Comparison of ENCODE assay signal across 2 cellular contexts in the genomic region with DNA sequence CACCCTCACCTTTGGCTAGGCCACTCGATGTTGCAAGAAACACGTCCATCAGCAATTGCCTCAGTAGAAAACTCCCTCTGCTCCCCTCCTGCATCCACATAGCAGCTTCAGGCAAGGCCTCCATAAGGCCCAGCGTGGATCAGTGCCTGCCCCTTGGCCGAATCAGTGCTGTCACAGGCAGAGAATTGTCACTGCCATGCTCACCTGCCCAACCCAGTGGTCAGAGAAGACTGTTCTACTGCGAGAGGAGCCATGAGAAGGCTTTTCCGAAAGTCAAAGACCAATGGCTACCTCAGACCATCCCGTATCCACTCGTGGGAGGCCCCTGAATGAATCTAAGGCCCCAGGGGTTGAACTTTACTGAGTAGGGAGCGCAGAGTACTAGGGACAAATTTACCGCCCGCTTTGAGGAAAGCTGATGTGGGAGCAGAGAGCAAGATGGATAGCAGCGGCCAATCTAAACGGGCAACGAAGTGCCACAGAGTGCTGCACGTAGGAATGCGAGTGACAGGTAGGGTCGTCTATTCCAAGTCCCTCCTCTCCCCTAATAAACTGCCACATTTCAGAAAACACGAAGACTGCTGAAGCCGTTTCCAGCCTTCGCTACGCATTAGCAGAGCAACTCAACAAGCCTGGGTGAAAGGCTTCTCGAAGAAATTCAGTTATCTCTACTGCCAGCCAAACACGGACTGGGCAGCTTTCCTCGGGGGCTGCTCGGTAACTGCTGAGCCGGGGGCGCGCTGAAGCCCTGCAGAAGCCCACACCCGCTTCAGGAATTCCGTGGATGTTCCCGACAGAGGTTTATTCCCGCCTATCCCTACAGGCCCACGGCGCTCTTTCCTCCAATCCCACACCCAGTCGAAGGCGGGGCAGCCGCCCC.
TF ChIP-seq lines count a peak whose summit lies in the region.

No MANE protein-coding gene starts in this region.

TF ChIP-seq in GM23338, 12 proteins besides CTCF, POLR2A, EP300 and RAD21 (continued from another document):
- TF ChIP-seq POLR2AphosphoS5 (IDR thresholded peaks at IDR 0.05; ENCODE audit: low read depth) (no peak), JUNB (IDR thresholded peaks at IDR 0.05; ENCODE audit: unreplicated experiment) (no peak), EZH2 (IDR thresholded peaks at IDR 0.05; ENCODE audit: low read depth, unreplicated experiment) (no peak), ZNF114 (CRISPR knock-in tag; IDR thresholded peaks at IDR 0.05) (no peak)
- TF ChIP-seq, protein P1, sequence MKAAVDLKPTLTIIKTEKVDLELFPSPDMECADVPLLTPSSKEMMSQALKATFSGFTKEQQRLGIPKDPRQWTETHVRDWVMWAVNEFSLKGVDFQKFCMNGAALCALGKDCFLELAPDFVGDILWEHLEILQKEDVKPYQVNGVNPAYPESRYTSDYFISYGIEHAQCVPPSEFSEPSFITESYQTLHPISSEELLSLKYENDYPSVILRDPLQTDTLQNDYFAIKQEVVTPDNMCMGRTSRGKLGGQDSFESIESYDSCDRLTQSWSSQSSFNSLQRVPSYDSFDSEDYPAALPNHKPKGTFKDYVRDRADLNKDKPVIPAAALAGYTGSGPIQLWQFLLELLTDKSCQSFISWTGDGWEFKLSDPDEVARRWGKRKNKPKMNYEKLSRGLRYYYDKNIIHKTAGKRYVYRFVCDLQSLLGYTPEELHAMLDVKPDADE (IDR thresholded peaks at IDR 0.05) = no peak

TF ChIP-seq in HepG2, 621 proteins besides CTCF, POLR2A, EP300 and RAD21 (continues in another document):
- TF ChIP-seq, protein P2, sequence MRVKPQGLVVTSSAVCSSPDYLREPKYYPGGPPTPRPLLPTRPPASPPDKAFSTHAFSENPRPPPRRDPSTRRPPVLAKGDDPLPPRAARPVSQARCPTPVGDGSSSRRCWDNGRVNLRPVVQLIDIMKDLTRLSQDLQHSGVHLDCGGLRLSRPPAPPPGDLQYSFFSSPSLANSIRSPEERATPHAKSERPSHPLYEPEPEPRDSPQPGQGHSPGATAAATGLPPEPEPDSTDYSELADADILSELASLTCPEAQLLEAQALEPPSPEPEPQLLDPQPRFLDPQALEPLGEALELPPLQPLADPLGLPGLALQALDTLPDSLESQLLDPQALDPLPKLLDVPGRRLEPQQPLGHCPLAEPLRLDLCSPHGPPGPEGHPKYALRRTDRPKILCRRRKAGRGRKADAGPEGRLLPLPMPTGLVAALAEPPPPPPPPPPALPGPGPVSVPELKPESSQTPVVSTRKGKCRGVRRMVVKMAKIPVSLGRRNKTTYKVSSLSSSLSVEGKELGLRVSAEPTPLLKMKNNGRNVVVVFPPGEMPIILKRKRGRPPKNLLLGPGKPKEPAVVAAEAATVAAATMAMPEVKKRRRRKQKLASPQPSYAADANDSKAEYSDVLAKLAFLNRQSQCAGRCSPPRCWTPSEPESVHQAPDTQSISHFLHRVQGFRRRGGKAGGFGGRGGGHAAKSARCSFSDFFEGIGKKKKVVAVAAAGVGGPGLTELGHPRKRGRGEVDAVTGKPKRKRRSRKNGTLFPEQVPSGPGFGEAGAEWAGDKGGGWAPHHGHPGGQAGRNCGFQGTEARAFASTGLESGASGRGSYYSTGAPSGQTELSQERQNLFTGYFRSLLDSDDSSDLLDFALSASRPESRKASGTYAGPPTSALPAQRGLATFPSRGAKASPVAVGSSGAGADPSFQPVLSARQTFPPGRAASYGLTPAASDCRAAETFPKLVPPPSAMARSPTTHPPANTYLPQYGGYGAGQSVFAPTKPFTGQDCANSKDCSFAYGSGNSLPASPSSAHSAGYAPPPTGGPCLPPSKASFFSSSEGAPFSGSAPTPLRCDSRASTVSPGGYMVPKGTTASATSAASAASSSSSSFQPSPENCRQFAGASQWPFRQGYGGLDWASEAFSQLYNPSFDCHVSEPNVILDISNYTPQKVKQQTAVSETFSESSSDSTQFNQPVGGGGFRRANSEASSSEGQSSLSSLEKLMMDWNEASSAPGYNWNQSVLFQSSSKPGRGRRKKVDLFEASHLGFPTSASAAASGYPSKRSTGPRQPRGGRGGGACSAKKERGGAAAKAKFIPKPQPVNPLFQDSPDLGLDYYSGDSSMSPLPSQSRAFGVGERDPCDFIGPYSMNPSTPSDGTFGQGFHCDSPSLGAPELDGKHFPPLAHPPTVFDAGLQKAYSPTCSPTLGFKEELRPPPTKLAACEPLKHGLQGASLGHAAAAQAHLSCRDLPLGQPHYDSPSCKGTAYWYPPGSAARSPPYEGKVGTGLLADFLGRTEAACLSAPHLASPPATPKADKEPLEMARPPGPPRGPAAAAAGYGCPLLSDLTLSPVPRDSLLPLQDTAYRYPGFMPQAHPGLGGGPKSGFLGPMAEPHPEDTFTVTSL (CRISPR knock-in tag; IDR thresholded peaks at IDR 0.05; ENCODE audit: borderline replicate concordance) = peak; percentile 67; the same call in 1 of the 2 replicates
- TF ChIP-seq, protein P3, sequence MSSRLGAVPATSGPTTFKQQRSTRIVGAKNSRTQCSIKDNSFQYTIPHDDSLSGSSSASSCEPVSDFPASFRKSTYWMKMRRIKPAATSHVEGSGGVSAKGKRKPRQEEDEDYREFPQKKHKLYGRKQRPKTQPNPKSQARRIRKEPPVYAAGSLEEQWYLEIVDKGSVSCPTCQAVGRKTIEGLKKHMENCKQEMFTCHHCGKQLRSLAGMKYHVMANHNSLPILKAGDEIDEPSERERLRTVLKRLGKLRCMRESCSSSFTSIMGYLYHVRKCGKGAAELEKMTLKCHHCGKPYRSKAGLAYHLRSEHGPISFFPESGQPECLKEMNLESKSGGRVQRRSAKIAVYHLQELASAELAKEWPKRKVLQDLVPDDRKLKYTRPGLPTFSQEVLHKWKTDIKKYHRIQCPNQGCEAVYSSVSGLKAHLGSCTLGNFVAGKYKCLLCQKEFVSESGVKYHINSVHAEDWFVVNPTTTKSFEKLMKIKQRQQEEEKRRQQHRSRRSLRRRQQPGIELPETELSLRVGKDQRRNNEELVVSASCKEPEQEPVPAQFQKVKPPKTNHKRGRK (CRISPR knock-in tag; IDR thresholded peaks at IDR 0.05) = no peak
- TF ChIP-seq ZNF101 (CRISPR knock-in tag; IDR thresholded peaks at IDR 0.05; ENCODE audit: borderline replicate concordance, low read depth) (no peak), ZNF878 (CRISPR knock-in tag; IDR thresholded peaks at IDR 0.05) (no peak), BRCA1 (CRISPR knock-in tag; IDR thresholded peaks at IDR 0.05) (no peak), SETDB1 (CRISPR knock-in tag; IDR thresholded peaks at IDR 0.05; ENCODE audit: borderline replicate concordance) (no peak), ZNF772 (CRISPR knock-in tag; IDR thresholded peaks at IDR 0.05) (no peak), ZNF737 (CRISPR knock-in tag; IDR thresholded peaks at IDR 0.05; ENCODE audit: borderline replicate concordance) (no peak), SMAD9 (CRISPR knock-in tag; IDR thresholded peaks at IDR 0.05) (no peak), SAP130 (CRISPR knock-in tag; IDR thresholded peaks at IDR 0.05; ENCODE audit: low read depth) (0 out of 2 replicates have a peak, but pooled peaks have one; percentile 12), ZNF563 (CRISPR knock-in tag; IDR thresholded peaks at IDR 0.05) (0 out of 2 replicates have a peak, but pooled peaks have one; percentile 38)
- TF ChIP-seq, protein P4, sequence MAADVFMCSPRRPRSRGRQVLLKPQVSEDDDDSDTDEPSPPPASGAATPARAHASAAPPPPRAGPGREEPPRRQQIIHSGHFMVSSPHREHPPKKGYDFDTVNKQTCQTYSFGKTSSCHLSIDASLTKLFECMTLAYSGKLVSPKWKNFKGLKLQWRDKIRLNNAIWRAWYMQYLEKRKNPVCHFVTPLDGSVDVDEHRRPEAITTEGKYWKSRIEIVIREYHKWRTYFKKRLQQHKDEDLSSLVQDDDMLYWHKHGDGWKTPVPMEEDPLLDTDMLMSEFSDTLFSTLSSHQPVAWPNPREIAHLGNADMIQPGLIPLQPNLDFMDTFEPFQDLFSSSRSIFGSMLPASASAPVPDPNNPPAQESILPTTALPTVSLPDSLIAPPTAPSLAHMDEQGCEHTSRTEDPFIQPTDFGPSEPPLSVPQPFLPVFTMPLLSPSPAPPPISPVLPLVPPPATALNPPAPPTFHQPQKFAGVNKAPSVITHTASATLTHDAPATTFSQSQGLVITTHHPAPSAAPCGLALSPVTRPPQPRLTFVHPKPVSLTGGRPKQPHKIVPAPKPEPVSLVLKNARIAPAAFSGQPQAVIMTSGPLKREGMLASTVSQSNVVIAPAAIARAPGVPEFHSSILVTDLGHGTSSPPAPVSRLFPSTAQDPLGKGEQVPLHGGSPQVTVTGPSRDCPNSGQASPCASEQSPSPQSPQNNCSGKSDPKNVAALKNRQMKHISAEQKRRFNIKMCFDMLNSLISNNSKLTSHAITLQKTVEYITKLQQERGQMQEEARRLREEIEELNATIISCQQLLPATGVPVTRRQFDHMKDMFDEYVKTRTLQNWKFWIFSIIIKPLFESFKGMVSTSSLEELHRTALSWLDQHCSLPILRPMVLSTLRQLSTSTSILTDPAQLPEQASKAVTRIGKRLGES (CRISPR knock-in tag; IDR thresholded peaks at IDR 0.05; ENCODE audit: borderline replicate concordance) = no peak
- TF ChIP-seq, protein P5, sequence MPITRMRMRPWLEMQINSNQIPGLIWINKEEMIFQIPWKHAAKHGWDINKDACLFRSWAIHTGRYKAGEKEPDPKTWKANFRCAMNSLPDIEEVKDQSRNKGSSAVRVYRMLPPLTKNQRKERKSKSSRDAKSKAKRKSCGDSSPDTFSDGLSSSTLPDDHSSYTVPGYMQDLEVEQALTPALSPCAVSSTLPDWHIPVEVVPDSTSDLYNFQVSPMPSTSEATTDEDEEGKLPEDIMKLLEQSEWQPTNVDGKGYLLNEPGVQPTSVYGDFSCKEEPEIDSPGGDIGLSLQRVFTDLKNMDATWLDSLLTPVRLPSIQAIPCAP (CRISPR knock-in tag; IDR thresholded peaks at IDR 0.05; ENCODE audit: low read depth) = no peak
- TF ChIP-seq, protein P6, sequence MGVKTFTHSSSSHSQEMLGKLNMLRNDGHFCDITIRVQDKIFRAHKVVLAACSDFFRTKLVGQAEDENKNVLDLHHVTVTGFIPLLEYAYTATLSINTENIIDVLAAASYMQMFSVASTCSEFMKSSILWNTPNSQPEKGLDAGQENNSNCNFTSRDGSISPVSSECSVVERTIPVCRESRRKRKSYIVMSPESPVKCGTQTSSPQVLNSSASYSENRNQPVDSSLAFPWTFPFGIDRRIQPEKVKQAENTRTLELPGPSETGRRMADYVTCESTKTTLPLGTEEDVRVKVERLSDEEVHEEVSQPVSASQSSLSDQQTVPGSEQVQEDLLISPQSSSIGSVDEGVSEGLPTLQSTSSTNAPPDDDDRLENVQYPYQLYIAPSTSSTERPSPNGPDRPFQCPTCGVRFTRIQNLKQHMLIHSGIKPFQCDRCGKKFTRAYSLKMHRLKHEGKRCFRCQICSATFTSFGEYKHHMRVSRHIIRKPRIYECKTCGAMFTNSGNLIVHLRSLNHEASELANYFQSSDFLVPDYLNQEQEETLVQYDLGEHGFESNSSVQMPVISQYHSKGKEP (CRISPR knock-in tag; IDR thresholded peaks at IDR 0.05) = no peak
- TF ChIP-seq, protein P7, sequence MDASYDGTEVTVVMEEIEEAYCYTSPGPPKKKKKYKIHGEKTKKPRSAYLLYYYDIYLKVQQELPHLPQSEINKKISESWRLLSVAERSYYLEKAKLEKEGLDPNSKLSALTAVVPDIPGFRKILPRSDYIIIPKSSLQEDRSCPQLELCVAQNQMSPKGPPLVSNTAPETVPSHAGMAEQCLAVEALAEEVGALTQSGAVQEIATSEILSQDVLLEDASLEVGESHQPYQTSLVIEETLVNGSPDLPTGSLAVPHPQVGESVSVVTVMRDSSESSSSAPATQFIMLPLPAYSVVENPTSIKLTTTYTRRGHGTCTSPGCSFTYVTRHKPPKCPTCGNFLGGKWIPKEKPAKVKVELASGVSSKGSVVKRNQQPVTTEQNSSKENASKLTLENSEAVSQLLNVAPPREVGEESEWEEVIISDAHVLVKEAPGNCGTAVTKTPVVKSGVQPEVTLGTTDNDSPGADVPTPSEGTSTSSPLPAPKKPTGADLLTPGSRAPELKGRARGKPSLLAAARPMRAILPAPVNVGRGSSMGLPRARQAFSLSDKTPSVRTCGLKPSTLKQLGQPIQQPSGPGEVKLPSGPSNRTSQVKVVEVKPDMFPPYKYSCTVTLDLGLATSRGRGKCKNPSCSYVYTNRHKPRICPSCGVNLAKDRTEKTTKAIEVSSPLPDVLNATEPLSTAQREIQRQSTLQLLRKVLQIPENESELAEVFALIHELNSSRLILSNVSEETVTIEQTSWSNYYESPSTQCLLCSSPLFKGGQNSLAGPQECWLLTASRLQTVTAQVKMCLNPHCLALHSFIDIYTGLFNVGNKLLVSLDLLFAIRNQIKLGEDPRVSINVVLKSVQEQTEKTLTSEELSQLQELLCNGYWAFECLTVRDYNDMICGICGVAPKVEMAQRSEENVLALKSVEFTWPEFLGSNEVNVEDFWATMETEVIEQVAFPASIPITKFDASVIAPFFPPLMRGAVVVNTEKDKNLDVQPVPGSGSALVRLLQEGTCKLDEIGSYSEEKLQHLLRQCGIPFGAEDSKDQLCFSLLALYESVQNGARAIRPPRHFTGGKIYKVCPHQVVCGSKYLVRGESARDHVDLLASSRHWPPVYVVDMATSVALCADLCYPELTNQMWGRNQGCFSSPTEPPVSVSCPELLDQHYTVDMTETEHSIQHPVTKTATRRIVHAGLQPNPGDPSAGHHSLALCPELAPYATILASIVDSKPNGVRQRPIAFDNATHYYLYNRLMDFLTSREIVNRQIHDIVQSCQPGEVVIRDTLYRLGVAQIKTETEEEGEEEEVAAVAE (CRISPR knock-in tag; IDR thresholded peaks at IDR 0.05; ENCODE audit: borderline replicate concordance) = no peak
